Comparison of ENCODE assay signal across 24 cellular contexts in genomic region chr5:119293202-119293829, GRCh38.
DNase-seq lines count a peak whose midpoint lies in the region; ATAC-seq and TF ChIP-seq lines count a peak whose summit lies in the region.
"Had no signal": no experiment of that assay in that cellular context is flagged by ENCODE, and none has a peak within 500 bp of the region (broad histone marks: within the 10 kb centered on the region; RNA-seq: fewer than 3 reads in every experiment).

No MANE protein-coding gene starts in this region.

- H3K27ac ChIP-seq in HEK293 (ENCODE audit: extremely low read depth, low read depth, low read length): no peak overlapping the region
- H3K27ac ChIP-seq: esophagus muscularis mucosa, Peyer's patch, SJSA1, skin epidermis had no signal

- H3K9me3 Mint-ChIP-seq in activated T-cell treated with anti-CD3 and anti-CD28 coated beads, Interleukin-2, amount 50 U/mL, for 72 hours: peaks cover 0 to 1% of the 10 kb centered on the region in 2 donors
- peaks cover 6% of the 10 kb centered on the region for H3K9me3 Mint-ChIP-seq in activated T-helper 17 cell treated with anti-CD3 and anti-CD28 coated beads, Interleukin-2, amount 50 U/mL, for 72 hours
- peaks cover 4% of the 10 kb centered on the region for H3K9me3 Mint-ChIP-seq in natural killer cell treated with Interleukin-12 subunit alpha and Interleukin-12 subunit beta and Interleukin-15 and Interleukin-18, amount 100 ng/mL, for 72 hours
- H3K9me3 Mint-ChIP-seq: HFFc6 had no signal

- intact Hi-C loops in left colon (cut with DNase I, micrococcal nuclease): no loop called here

- CTCF ChIA-PET in HEK293 (lab: Yijun Ruan, JAX): no interaction called here

- no peak overlapping the region for H3K4me3 ChIP-seq in HEK293 (ENCODE audit: low read depth, low read length)
- H3K4me3 ChIP-seq: esophagus muscularis mucosa, Peyer's patch, SJSA1, skin epidermis had no signal

- H3K27ac Mint-ChIP-seq in activated T-cell treated with anti-CD3 and anti-CD28 coated beads, Interleukin-2, amount 50 U/mL, for 72 hours: peak overlapping the region; percentile 67
- no peak overlapping the region for H3K27ac Mint-ChIP-seq in activated T-helper 17 cell treated with anti-CD3 and anti-CD28 coated beads, Interleukin-2, amount 50 U/mL, for 72 hours
- H3K27ac Mint-ChIP-seq in natural killer cell treated with Interleukin-12 subunit alpha and Interleukin-12 subunit beta and Interleukin-15 and Interleukin-18, amount 100 ng/mL, for 72 hours: peak overlapping the region; percentile 47
- H3K27ac Mint-ChIP-seq: activated CD8-positive, alpha-beta memory T cell treated with anti-CD3 and anti-CD28 coated beads, Interleukin-2, amount 10 ng/mL, durations not matched to agents 7 days and 5 days; endodermal cell; HFFc6; stimulated activated effector memory CD8-positive, alpha-beta T cell treated with anti-CD3 and anti-CD28 coated beads, Interleukin-12 subunit alpha, Interleukin-12 subunit beta, amount 100 ng/mL, for 72 hours had no signal

- peak overlapping the region in 1 of 2 donors; percentile 9 for H3K4me3 Mint-ChIP-seq in activated T-cell treated with anti-CD3 and anti-CD28 coated beads, Interleukin-2, amount 50 U/mL, for 72 hours
- H3K4me3 Mint-ChIP-seq in activated T-helper 17 cell treated with anti-CD3 and anti-CD28 coated beads, Interleukin-2, amount 50 U/mL, for 72 hours: peak overlapping the region; percentile 11
- no peak overlapping the region for H3K4me3 Mint-ChIP-seq in natural killer cell treated with Interleukin-12 subunit alpha and Interleukin-12 subunit beta and Interleukin-15 and Interleukin-18, amount 100 ng/mL, for 72 hours
- H3K4me3 Mint-ChIP-seq: activated CD8-positive, alpha-beta memory T cell treated with anti-CD3 and anti-CD28 coated beads, Interleukin-2, amount 10 ng/mL, durations not matched to agents 7 days and 5 days; endodermal cell; HFFc6; stimulated activated effector memory CD8-positive, alpha-beta T cell treated with anti-CD3 and anti-CD28 coated beads, Interleukin-12 subunit alpha, Interleukin-12 subunit beta, amount 100 ng/mL, for 72 hours had no signal

- no peaks in the 10 kb centered on the region for H3K27me3 Mint-ChIP-seq in activated T-cell treated with anti-CD3 and anti-CD28 coated beads, Interleukin-2, amount 50 U/mL, for 72 hours (ENCODE audit: low read depth)
- no peaks in the 10 kb centered on the region for H3K27me3 Mint-ChIP-seq in activated T-helper 17 cell treated with anti-CD3 and anti-CD28 coated beads, Interleukin-2, amount 50 U/mL, for 72 hours
- no peaks in the 10 kb centered on the region for H3K27me3 Mint-ChIP-seq in natural killer cell treated with Interleukin-12 subunit alpha and Interleukin-12 subunit beta and Interleukin-15 and Interleukin-18, amount 100 ng/mL, for 72 hours
- H3K27me3 Mint-ChIP-seq: activated CD8-positive, alpha-beta memory T cell treated with anti-CD3 and anti-CD28 coated beads, Interleukin-2, amount 10 ng/mL, durations not matched to agents 7 days and 5 days had no signal

- H3K9me3 ChIP-seq in HEK293 (ENCODE audit: control insufficient read depth, insufficient read depth, low read depth, low read length): no peaks in the 10 kb centered on the region
- H3K9me3 ChIP-seq: esophagus muscularis mucosa, Peyer's patch, SJSA1 had no signal

- POLR2A ChIA-PET in HEK293 (lab: Yijun Ruan, JAX): no interaction called here

- peaks cover 9 to 13% of the 10 kb centered on the region in 2 donors for H3K36me3 Mint-ChIP-seq in activated T-cell treated with anti-CD3 and anti-CD28 coated beads, Interleukin-2, amount 50 U/mL, for 72 hours (ENCODE audit: insufficient read depth in 2 of 2)
- peaks cover 60% of the 10 kb centered on the region for H3K36me3 Mint-ChIP-seq in activated T-helper 17 cell treated with anti-CD3 and anti-CD28 coated beads, Interleukin-2, amount 50 U/mL, for 72 hours (ENCODE audit: low read depth)
- H3K36me3 Mint-ChIP-seq in natural killer cell treated with Interleukin-12 subunit alpha and Interleukin-12 subunit beta and Interleukin-15 and Interleukin-18, amount 100 ng/mL, for 72 hours: peaks cover 15% of the 10 kb centered on the region

- peaks cover 9% of the 10 kb centered on the region for H3K4me1 ChIP-seq in HEK293 (ENCODE audit: control insufficient read depth, insufficient read depth, low read length)

- ATAC-seq in activated T-cell treated with anti-CD3 and anti-CD28 coated beads, Interleukin-2, amount 50 U/mL, for 72 hours (replicated peaks in 1 of 2): peak; percentile 52 to 53
- ATAC-seq in activated T-helper 17 cell treated with anti-CD3 and anti-CD28 coated beads, Interleukin-2, amount 50 U/mL, for 72 hours (replicated peaks): no peak
- no peak for ATAC-seq in natural killer cell treated with Interleukin-12 subunit alpha and Interleukin-12 subunit beta and Interleukin-15 and Interleukin-18, amount 100 ng/mL, for 72 hours
- ATAC-seq in GM18502 (IDR thresholded peaks at IDR 0.05; ENCODE audit: poor library complexity, unreplicated experiment) (no peak), left colon (no peak)
- ATAC-seq: activated CD8-positive, alpha-beta memory T cell treated with anti-CD3 and anti-CD28 coated beads, Interleukin-2, amount 10 ng/mL, durations not matched to agents 7 days and 5 days; stimulated activated effector memory CD8-positive, alpha-beta T cell treated with anti-CD3 and anti-CD28 coated beads, Interleukin-12 subunit alpha, Interleukin-12 subunit beta, amount 100 ng/mL, for 72 hours had no signal

- peaks cover 60% of the 10 kb centered on the region for H3K4me1 Mint-ChIP-seq in activated T-cell treated with anti-CD3 and anti-CD28 coated beads, Interleukin-2, amount 50 U/mL, for 72 hours (ENCODE audit: low read depth)
- peaks cover 42% of the 10 kb centered on the region for H3K4me1 Mint-ChIP-seq in activated T-helper 17 cell treated with anti-CD3 and anti-CD28 coated beads, Interleukin-2, amount 50 U/mL, for 72 hours
- H3K4me1 Mint-ChIP-seq in natural killer cell treated with Interleukin-12 subunit alpha and Interleukin-12 subunit beta and Interleukin-15 and Interleukin-18, amount 100 ng/mL, for 72 hours (ENCODE audit: low read depth in 2 of 2): peaks cover 52 to 64% of the 10 kb centered on the region in 2 donors

- no peaks in the 10 kb centered on the region for H3K36me3 ChIP-seq in HEK293 (ENCODE audit: control insufficient read depth in 2 of 2, insufficient read depth in 1 of 2, low read length in 2 of 2)
- H3K36me3 ChIP-seq: esophagus muscularis mucosa, Peyer's patch, SJSA1 had no signal

- no peak for DNase-seq in activated T-cell treated with anti-CD3 and anti-CD28 coated beads, Interleukin-2, amount 50 U/mL, for 72 hours
- DNase-seq in activated T-cell treated with anti-CD3 and anti-CD28 coated beads, Interleukin-2, amount 50 U/mL, for 1 hour: no peak
- DNase-seq in natural killer cell treated with Interleukin-12 subunit alpha and Interleukin-12 subunit beta and Interleukin-15 and Interleukin-18, amount 100 ng/mL, for 72 hours (ENCODE audit: low spot score): no peak
- DNase-seq in midbrain (lab: John Stamatoyannopoulos, UW) (no peak), left colon (no peak)
- DNase-seq: activated CD4-positive, alpha-beta T cell treated with anti-CD3 and anti-CD28 coated beads for 1 hour; activated CD8-positive, alpha-beta memory T cell treated with anti-CD3 and anti-CD28 coated beads, Interleukin-2, amount 10 ng/mL, durations not matched to agents 7 days and 5 days; aorta; caudate nucleus; endodermal cell; foreskin melanocyte; HFFc6; mesenchymal stem cell; NCI-H1436; NCI-H2107; Peyer's patch; stimulated activated CD4-positive, alpha-beta T cell treated with anti-CD3 and anti-CD28 coated beads, Interleukin-2, amount 100 ng/mL, for 24 hours had no signal

- TF ChIP-seq CTCF in HEK293 (tag by site-specific recombination; IDR thresholded peaks at IDR 0.05): no peak

TF ChIP-seq in HEK293, 187 proteins besides CTCF, POLR2A, EP300 and RAD21:
- TF ChIP-seq OVOL3 (tag by site-specific recombination; IDR thresholded peaks at IDR 0.05) (no peak), ELK4 (IDR thresholded peaks at IDR 0.05; ENCODE audit: borderline replicate concordance, low read depth, low read length) (no peak), ZNF311 (tag by site-specific recombination; IDR thresholded peaks at IDR 0.05; ENCODE audit: borderline replicate concordance) (no peak), ZNF548 (tag by site-specific recombination; IDR thresholded peaks at IDR 0.05) (no peak), TCF7L2 (IDR thresholded peaks at IDR 0.05; ENCODE audit: borderline replicate concordance, low read depth, low read length) (no peak), ZNF664 (tag by site-specific recombination; IDR thresholded peaks at IDR 0.05) (0 out of 2 replicates have a peak, but pooled peaks have one; percentile 31)
- TF ChIP-seq, protein P1, sequence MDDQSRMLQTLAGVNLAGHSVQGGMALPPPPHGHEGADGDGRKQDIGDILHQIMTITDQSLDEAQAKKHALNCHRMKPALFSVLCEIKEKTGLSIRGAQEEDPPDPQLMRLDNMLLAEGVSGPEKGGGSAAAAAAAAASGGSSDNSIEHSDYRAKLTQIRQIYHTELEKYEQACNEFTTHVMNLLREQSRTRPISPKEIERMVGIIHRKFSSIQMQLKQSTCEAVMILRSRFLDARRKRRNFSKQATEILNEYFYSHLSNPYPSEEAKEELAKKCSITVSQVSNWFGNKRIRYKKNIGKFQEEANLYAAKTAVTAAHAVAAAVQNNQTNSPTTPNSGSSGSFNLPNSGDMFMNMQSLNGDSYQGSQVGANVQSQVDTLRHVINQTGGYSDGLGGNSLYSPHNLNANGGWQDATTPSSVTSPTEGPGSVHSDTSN (CRISPR knock-in tag; IDR thresholded peaks at IDR 0.05): no peak

Comparison
In these comparisons a context has a peak if more than half of its experiments do, and no peak if none do; other contexts are left out.
1. ATAC-seq: peak in activated T-cell treated with anti-CD3 and anti-CD28 coated beads, Interleukin-2, amount 50 U/mL, for 72 hours (2 of 2); none in activated T-helper 17 cell treated with anti-CD3 and anti-CD28 coated beads, Interleukin-2, amount 50 U/mL, for 72 hours (single experiment), natural killer cell treated with Interleukin-12 subunit alpha and Interleukin-12 subunit beta and Interleukin-15 and Interleukin-18, amount 100 ng/mL, for 72 hours (0 of 2), GM18502 (single experiment) and left colon (single experiment).